Comparison of ENCODE assay signal across 19 cellular contexts in genomic region chr13:57375876-57376275, GRCh38.
"Had no signal": no experiment of that assay in that cellular context is flagged by ENCODE, and none has a peak within 500 bp of the region (broad histone marks: within the 10 kb centered on the region; RNA-seq: fewer than 3 reads in every experiment).

No MANE protein-coding gene starts in this region.

- DNase-seq: colonic mucosa; cortex of kidney; effector CD8-positive, alpha-beta T cell; effector memory CD8-positive, alpha-beta T cell; endodermal cell; erythroblast; esophagus squamous epithelium; foreskin fibroblast; heart right ventricle; hippocampal formation; left cardiac atrium; left lung; left ventricle myocardium superior; lower lobe of right lung; mesenchymal stem cell; mucosa of descending colon had no signal

- H3K4me3 ChIP-seq: colonic mucosa, esophagus squamous epithelium, gastroesophageal sphincter, heart right ventricle, left lung, lower lobe of right lung, mucosa of descending colon had no signal

- H3K4me1 ChIP-seq: colonic mucosa, esophagus squamous epithelium, gastroesophageal sphincter, heart right ventricle, left lung, lower lobe of right lung had no signal

- H3K27me3 ChIP-seq: colonic mucosa, esophagus squamous epithelium, gastroesophageal sphincter, heart right ventricle, left lung had no signal

- H3K9me3 ChIP-seq: colonic mucosa, esophagus squamous epithelium, gastroesophageal sphincter, heart right ventricle, left lung, lower lobe of right lung had no signal

- H3K36me3 ChIP-seq: colonic mucosa, esophagus squamous epithelium, gastroesophageal sphincter, heart right ventricle, left lung, lower lobe of right lung had no signal

- H3K27ac ChIP-seq: colonic mucosa, epithelial cell of prostate, esophagus squamous epithelium, gastroesophageal sphincter, heart right ventricle, left lung, lower lobe of right lung had no signal

- ATAC-seq: effector memory CD8-positive, alpha-beta T cell; esophagus mucosa; gastroesophageal sphincter; heart right ventricle; left cardiac atrium; left lung; left ventricle myocardium superior; lower lobe of right lung; mucosa of descending colon had no signal
